ENCODE assay signal across 12 cellular contexts in the genomic region with DNA sequence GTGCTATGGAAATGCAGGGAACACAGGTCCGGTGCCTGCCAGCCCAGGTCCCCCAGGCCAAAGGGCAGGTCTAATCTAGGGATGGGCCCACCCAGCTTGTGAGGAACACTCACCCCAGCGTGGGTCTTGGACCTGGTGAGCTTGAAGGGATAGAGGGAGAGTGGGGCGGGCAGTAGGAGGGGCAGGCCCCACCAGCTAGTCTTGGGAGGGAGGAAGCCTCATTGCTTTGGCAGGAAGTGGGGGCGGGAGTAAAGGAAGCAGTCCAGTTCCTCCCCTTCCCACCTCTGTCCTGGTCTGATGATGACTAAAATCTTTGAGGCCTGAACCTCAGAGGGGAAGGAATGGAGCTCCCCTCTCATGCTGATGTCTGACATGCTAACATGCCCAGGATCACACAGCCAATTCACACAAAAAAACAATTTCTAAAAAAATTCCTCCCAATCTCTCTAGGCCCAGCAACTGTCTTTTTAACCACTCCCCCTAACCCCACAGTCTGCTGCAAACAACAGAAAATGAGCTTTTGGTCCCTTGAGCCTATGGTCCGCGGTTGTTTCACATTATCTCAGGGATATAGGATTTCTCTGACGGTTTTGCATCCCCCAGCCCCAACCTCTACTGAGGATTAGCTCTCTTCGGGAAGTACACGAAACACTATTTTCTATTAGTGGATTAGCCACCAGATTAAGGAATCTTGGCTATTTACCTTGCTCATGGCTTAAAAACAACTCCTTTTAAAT. TPM values are rescaled to one million over a fixed set of nuclear protein-coding genes. Genes with fewer than 3 reads are reported as not detected.
DNase-seq lines count a peak whose midpoint lies in the region; ATAC-seq and TF ChIP-seq lines count a peak whose summit lies in the region.
"Had no signal": no experiment of that assay in that cellular context is flagged by ENCODE, and none has a peak within 500 bp of the region (broad histone marks: within the 10 kb centered on the region; RNA-seq: fewer than 3 reads in every experiment).

No MANE protein-coding gene starts in this region.

- H3K27me3 ChIP-seq in ascending aorta: no peaks in the 10 kb centered on the region
- H3K27me3 ChIP-seq: heart left ventricle had no signal

- H3K27ac Mint-ChIP-seq in activated naive CD4-positive, alpha-beta T cell treated with anti-CD3 and anti-CD28 coated beads for 36 hours: peak overlapping the region; percentile 28
- H3K27ac Mint-ChIP-seq in T-cell (peak overlapping the region; percentile 57 to 58), type B pancreatic cell (peak overlapping the region; percentile 69)
- H3K27ac Mint-ChIP-seq: stimulated activated memory B cell treated with anti-CD40 and anti-IgM and Interleukin-4, amounts not matched to agents 10 μg/mL and 1 μg/mL and 100 μg/mL, for 72 hours had no signal

- no peaks in the 10 kb centered on the region for H3K36me3 ChIP-seq in ascending aorta
- H3K36me3 ChIP-seq: heart left ventricle, prostate gland had no signal

- no peaks in the 10 kb centered on the region for H3K27me3 Mint-ChIP-seq in activated naive CD4-positive, alpha-beta T cell treated with anti-CD3 and anti-CD28 coated beads for 36 hours (ENCODE audit: low read depth)
- H3K27me3 Mint-ChIP-seq in T-cell (no peaks in the 10 kb centered on the region), type B pancreatic cell (no peaks in the 10 kb centered on the region)
- H3K27me3 Mint-ChIP-seq: stimulated activated memory B cell treated with anti-CD40 and anti-IgM and Interleukin-4, amounts not matched to agents 10 μg/mL and 1 μg/mL and 100 μg/mL, for 72 hours had no signal

- DNase-seq in activated naive CD4-positive, alpha-beta T cell treated with anti-CD3 and anti-CD28 coated beads for 36 hours: peak; percentile 22
- DNase-seq in activated naive CD4-positive, alpha-beta T cell treated with Interleukin-2 at 50 U/mL for 16 hours: no peak
- DNase-seq in T-cell (no peak), left cardiac atrium (peak; percentile 38), type B pancreatic cell (ENCODE audit: extremely low spot score, unreplicated experiment) (no peak), midbrain (lab: John Stamatoyannopoulos, UW) (no peak), ascending aorta (ENCODE audit: low spot score in 2 of 2) (no peak)
- DNase-seq: NCI-H1417 treated with DMSO at 0.1 percent for 48 hours had no signal

- H3K4me1 ChIP-seq in ascending aorta: peaks cover 31 to 39% of the 10 kb centered on the region in 2 donors
- H3K4me1 ChIP-seq: prostate gland had no signal

- H3K36me3 Mint-ChIP-seq in activated naive CD4-positive, alpha-beta T cell treated with anti-CD3 and anti-CD28 coated beads for 36 hours (ENCODE audit: low read depth): no peaks in the 10 kb centered on the region
- H3K36me3 Mint-ChIP-seq in T-cell (no peaks in the 10 kb centered on the region), type B pancreatic cell (no peaks in the 10 kb centered on the region)
- H3K36me3 Mint-ChIP-seq: stimulated activated memory B cell treated with anti-CD40 and anti-IgM and Interleukin-4, amounts not matched to agents 10 μg/mL and 1 μg/mL and 100 μg/mL, for 72 hours had no signal

- TF ChIP-seq CTCF in type B pancreatic cell (conservative IDR thresholded peaks at IDR 0.05): no peak
- TF ChIP-seq CTCF in ascending aorta (IDR thresholded peaks at IDR 0.05): no peak

- no peaks in the 10 kb centered on the region for H3K9me3 ChIP-seq in ascending aorta
- H3K9me3 ChIP-seq: heart left ventricle, prostate gland had no signal

- no peaks in the 10 kb centered on the region for H3K9me3 Mint-ChIP-seq in activated naive CD4-positive, alpha-beta T cell treated with anti-CD3 and anti-CD28 coated beads for 36 hours
- no peaks in the 10 kb centered on the region for H3K9me3 Mint-ChIP-seq in T-cell
- H3K9me3 Mint-ChIP-seq in type B pancreatic cell: no peaks in the 10 kb centered on the region
- H3K9me3 Mint-ChIP-seq: stimulated activated memory B cell treated with anti-CD40 and anti-IgM and Interleukin-4, amounts not matched to agents 10 μg/mL and 1 μg/mL and 100 μg/mL, for 72 hours had no signal

- intact Hi-C loops in activated naive CD4-positive, alpha-beta T cell treated with anti-CD3 and anti-CD28 coated beads for 36 hours (cut with micrococcal nuclease): no loop called here
- intact Hi-C loops in left cardiac atrium (cut with DNase I): no loop called here
- intact Hi-C loops in ascending aorta (cut with DNase I): no loop called here

- CTCF ChIA-PET in activated naive CD4-positive, alpha-beta T cell treated with anti-CD3 and anti-CD28 coated beads for 36 hours (lab: Charles Lee): no interaction called here
- CTCF ChIA-PET in T-cell (lab: Charles Lee): interaction anchor here in 1 of 2 donors (0.6 kb wide), 1 partner anchor 83 kb away, joined by 3 read pairs; no protein-coding TSS in a partner anchor

- peaks cover 16% of the 10 kb centered on the region for H3K4me1 Mint-ChIP-seq in activated naive CD4-positive, alpha-beta T cell treated with anti-CD3 and anti-CD28 coated beads for 36 hours (ENCODE audit: low read depth)
- peaks cover 21 to 26% (median 21%) of the 10 kb centered on the region in 3 donors for H3K4me1 Mint-ChIP-seq in T-cell
- H3K4me1 Mint-ChIP-seq in type B pancreatic cell (ENCODE audit: unreplicated experiment): peaks cover 41% of the 10 kb centered on the region

- POLR2A ChIA-PET in T-cell (lab: Charles Lee): no interaction called here

- no peak overlapping the region for H3K4me3 ChIP-seq in ascending aorta
- H3K4me3 ChIP-seq: heart left ventricle, prostate gland had no signal

- H3K27ac ChIP-seq in ascending aorta: peak overlapping the region in 1 of 2 donors; percentile 99
- H3K27ac ChIP-seq: prostate gland had no signal

- H3K4me3 Mint-ChIP-seq in activated naive CD4-positive, alpha-beta T cell treated with anti-CD3 and anti-CD28 coated beads for 36 hours: no peak overlapping the region
- H3K4me3 Mint-ChIP-seq in T-cell (no peak overlapping the region), type B pancreatic cell (peak overlapping the region; percentile 25)
- H3K4me3 Mint-ChIP-seq: stimulated activated memory B cell treated with anti-CD40 and anti-IgM and Interleukin-4, amounts not matched to agents 10 μg/mL and 1 μg/mL and 100 μg/mL, for 72 hours had no signal

- ATAC-seq in T-cell (replicated peaks in 1 of 4) (peak in 1 of 4 experiments; percentile 35), left cardiac atrium (peak; percentile 10 to 31), GM21528 (IDR thresholded peaks at IDR 0.05; ENCODE audit: low FRiP score, unreplicated experiment) (no peak)
- ATAC-seq: stimulated activated memory B cell treated with anti-CD40 and anti-IgM and Interleukin-4, amounts not matched to agents 10 μg/mL and 1 μg/mL and 100 μg/mL, for 72 hours had no signal

RNA-seq across cellular contexts. Expression of gene DUSP7, which starts 30.7 kb away (rescaled TPM):
- total RNA-seq in activated naive CD4-positive, alpha-beta T cell treated with anti-CD3 and anti-CD28 coated beads for 36 hours: 1 to 10 TPM; 8.2 to 9.1 TPM
- total RNA-seq in T-cell (10 to 100 TPM; 11.3 to 41.3 (median 39.0) TPM), left cardiac atrium (10 to 100 TPM; 24.6 to 39.3 TPM), type B pancreatic cell (ENCODE audit: low replicate concordance) (11.9 and 25.9 TPM in 2 replicates), ascending aorta (76.5 TPM)

Comparison
In these comparisons a context has a peak if more than half of its experiments do, and no peak if none do; other contexts are left out.
1. DNase-seq: peak in activated naive CD4-positive, alpha-beta T cell treated with anti-CD3 and anti-CD28 coated beads for 36 hours (single experiment) and left cardiac atrium (single experiment); none in activated naive CD4-positive, alpha-beta T cell treated with Interleukin-2 at 50 U/mL for 16 hours (single experiment), T-cell (0 of 34), type B pancreatic cell (single experiment), midbrain (single experiment) and ascending aorta (0 of 2).
2. Peak in every context shown above with its lines, with median percentiles within 50 percentile points of each other: H3K27ac Mint-ChIP-seq.